In the genomic region with DNA sequence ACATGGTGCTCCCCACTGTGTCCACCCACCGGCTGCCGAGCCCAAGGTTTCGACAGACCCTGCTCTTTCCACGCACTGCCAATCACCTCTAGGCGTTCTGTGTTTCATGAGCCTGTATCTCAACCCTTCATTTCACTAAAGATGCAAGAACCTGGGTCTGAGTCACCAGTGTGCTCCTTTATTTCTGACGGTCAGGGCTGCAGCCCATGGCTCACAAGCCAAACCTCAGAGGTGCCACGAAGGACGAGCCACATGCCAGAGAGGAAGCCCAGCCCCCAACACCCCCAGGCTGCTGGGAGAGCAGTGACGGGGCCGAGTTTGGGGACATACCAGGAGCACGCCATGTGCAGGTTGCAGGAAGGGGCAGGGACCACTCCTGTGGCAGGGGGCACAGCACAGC, we compare ENCODE assay signal across 26 cellular contexts.
DNase-seq lines count a peak whose midpoint lies in the region; ATAC-seq, FAIRE-seq and TF ChIP-seq lines count a peak whose summit lies in the region.
"Had no signal": no experiment of that assay in that cellular context is flagged by ENCODE, and none has a peak within 500 bp of the region (broad histone marks: within the 10 kb centered on the region; RNA-seq: fewer than 3 reads in every experiment).

No MANE protein-coding gene starts in this region.

- DNase-seq in HepG2 (ENCODE audit: low spot score) (no peak), right lobe of liver (no peak), astrocyte (ENCODE audit: low read depth) (peak; percentile 62), neural crest cell (ENCODE audit: low read depth, low spot score) (no peak), putamen (ENCODE audit: low spot score) (no peak), glomerular visceral epithelial cell (ENCODE audit: extremely low spot score) (no peak)
- DNase-seq: AML-193; CD4-positive, alpha-beta T cell; H9; Karpas-422; NCI-H1105; NCI-H146; NCI-H1930; NCI-H446; NCI-H524 treated with DMSO at 0.1 percent for 48 hours; NCI-H774; PC-9; RPMI8226; SHP77 treated with DMSO at 0.1 percent for 48 hours had no signal

- TF ChIP-seq POLR2A in HepG2 (IDR thresholded peaks at IDR 0.05; ENCODE audit: insufficient read depth in 1 of 2, low read depth in 2 of 2, low read length in 2 of 2) (no peak), right lobe of liver (IDR thresholded peaks at IDR 0.05) (no peak)

- H3K27me3 ChIP-seq in HepG2 (ENCODE audit: control insufficient read depth in 1 of 2, insufficient read depth in 2 of 2, low read length in 2 of 2), result peaks cover 0 to 12% of the 10 kb centered on the region in 2 experiments; a peak in 2 of 5 replicates
- H3K27me3 ChIP-seq in right lobe of liver, result no peaks in the 10 kb centered on the region
- no peaks in the 10 kb centered on the region for H3K27me3 ChIP-seq in astrocyte (ENCODE audit: insufficient read depth, low read length)

- H3K36me3 ChIP-seq in HepG2 (replicated peaks in 1 of 2; ENCODE audit: control insufficient read depth in 1 of 2, insufficient read depth in 2 of 2, low read length in 2 of 2) (no peaks in the 10 kb centered on the region), right lobe of liver (no peaks in the 10 kb centered on the region), astrocyte (ENCODE audit: insufficient read depth, low read length) (no peaks in the 10 kb centered on the region)
- H3K36me3 ChIP-seq: BLaER1 treated with 17β-estradiol and CSF1 and Interleukin-3, amounts not matched to agents 10 nM and 100 nM had no signal

- H3K27ac Mint-ChIP-seq in astrocyte (ENCODE audit: unreplicated experiment) (no peak overlapping the region), neural crest cell (ENCODE audit: unreplicated experiment) (peak overlapping the region; percentile 67)
- H3K27ac Mint-ChIP-seq: CD4-positive, alpha-beta T cell; GM23338 had no signal

- no peak overlapping the region for H3K4me3 ChIP-seq in HepG2 (replicated peaks in 1 of 3; ENCODE audit: insufficient read depth in 1 of 3, low read depth in 2 of 3, low read length in 3 of 3)
- H3K4me3 ChIP-seq in right lobe of liver, result no peak overlapping the region
- H3K4me3 ChIP-seq in astrocyte (ENCODE audit: insufficient read depth, low read depth, low read length), result no peak overlapping the region
- H3K4me3 ChIP-seq: BLaER1 treated with 17β-estradiol and CSF1 and Interleukin-3, amounts not matched to agents 10 nM and 100 nM; GM23338; PC-9 had no signal

- peaks cover 30% of the 10 kb centered on the region for H3K27me3 Mint-ChIP-seq in astrocyte (ENCODE audit: low read depth, unreplicated experiment)
- H3K27me3 Mint-ChIP-seq in neural crest cell (ENCODE audit: low read depth), result no peaks in the 10 kb centered on the region
- H3K27me3 Mint-ChIP-seq: CD4-positive, alpha-beta T cell had no signal

- H3K9me3 Mint-ChIP-seq in astrocyte (ENCODE audit: unreplicated experiment), result no peaks in the 10 kb centered on the region
- peaks cover 4% of the 10 kb centered on the region for H3K9me3 Mint-ChIP-seq in neural crest cell
- H3K9me3 Mint-ChIP-seq: CD4-positive, alpha-beta T cell; GM23338 had no signal

- H3K4me2 ChIP-seq in HepG2 (ENCODE audit: low read depth, low read length) (no peak overlapping the region), astrocyte (ENCODE audit: low read length) (peak overlapping the region; percentile 14)
- H3K4me2 ChIP-seq: GM23338, PC-9 had no signal

- H4K20me1 ChIP-seq in HepG2 (ENCODE audit: insufficient read depth, low read length) (no peaks in the 10 kb centered on the region), astrocyte (ENCODE audit: insufficient read depth, low read length) (no peaks in the 10 kb centered on the region)

- FAIRE-seq in HepG2 (lab: Jason Lieb, UNC) (no peak), astrocyte (lab: Jason Lieb, UNC) (no peak)
- FAIRE-seq: A204.1, D721Med, GM18507 had no signal

- POLR2A ChIA-PET in HepG2 (lab: Yijun Ruan, JAX), result no interaction called here

- no peaks in the 10 kb centered on the region for H3K4me1 ChIP-seq in HepG2 (ENCODE audit: insufficient read depth, low read length)
- H3K4me1 ChIP-seq in right lobe of liver, result no peaks in the 10 kb centered on the region
- peaks cover 11% of the 10 kb centered on the region for H3K4me1 ChIP-seq in astrocyte (ENCODE audit: insufficient read depth, low read length)

- no peak for TF ChIP-seq EP300 in HepG2 (IDR thresholded peaks at IDR 0.05; ENCODE audit: low read depth in 2 of 2, low read length in 2 of 2)
- no peak for TF ChIP-seq EP300 in HepG2 (CRISPR knock-in tag; IDR thresholded peaks at IDR 0.05; ENCODE audit: borderline replicate concordance)

- no peaks in the 10 kb centered on the region for H3K4me1 Mint-ChIP-seq in astrocyte (ENCODE audit: low read depth, unreplicated experiment)
- no peaks in the 10 kb centered on the region for H3K4me1 Mint-ChIP-seq in neural crest cell
- H3K4me1 Mint-ChIP-seq: GM23338, H9 had no signal

- no TSS peak for BruUV-seq in HepG2 (replicated peaks; lab: Mats Ljungman, UMichigan)

- no peaks in the 10 kb centered on the region for H3K36me3 Mint-ChIP-seq in astrocyte (ENCODE audit: low read depth, unreplicated experiment)
- H3K36me3 Mint-ChIP-seq in neural crest cell (ENCODE audit: low read depth), result no peaks in the 10 kb centered on the region

- TF ChIP-seq RAD21 in HepG2 (CRISPR knock-in tag; IDR thresholded peaks at IDR 0.05), result no peak

- 59% methylated on average over 10 of the region's 11 CpGs for WGBS in HepG2 (ENCODE audit: low lambda C conversion rate)
- WGBS in right lobe of liver (ENCODE audit: insufficient coverage, low coverage, low lambda C conversion rate, missing lambda C conversion rate), result 38% methylated on average over 6 of the region's 11 CpGs

- no peak overlapping the region for H3K27ac ChIP-seq in HepG2 (ENCODE audit: extremely low read length, insufficient read depth, low read length)
- no peak overlapping the region for H3K27ac ChIP-seq in right lobe of liver
- H3K27ac ChIP-seq in astrocyte (ENCODE audit: low read depth, low read length), result no peak overlapping the region
- H3K27ac ChIP-seq: BLaER1 treated with 17β-estradiol and CSF1 and Interleukin-3, amounts not matched to agents 10 nM and 100 nM; PC-9 had no signal

- no peak overlapping the region for H3K9ac ChIP-seq in HepG2 (ENCODE audit: insufficient read depth, low read depth, low read length)
- no peak overlapping the region for H3K9ac ChIP-seq in astrocyte (ENCODE audit: low read length)
- H3K9ac ChIP-seq: BLaER1 treated with 17β-estradiol and CSF1 and Interleukin-3, amounts not matched to agents 10 nM and 100 nM had no signal

- H3K9me3 ChIP-seq in HepG2 (ENCODE audit: low read length) (no peaks in the 10 kb centered on the region), right lobe of liver (no peaks in the 10 kb centered on the region), astrocyte (ENCODE audit: insufficient read depth, low read depth, low read length) (no peaks in the 10 kb centered on the region)

- no peak overlapping the region for H2AFZ ChIP-seq in HepG2 (ENCODE audit: low read length)
- no peak overlapping the region for H2AFZ ChIP-seq in astrocyte (ENCODE audit: low read depth, low read length)
- H2AFZ ChIP-seq: GM23338, PC-9 had no signal

- ATAC-seq in HepG2 (no peak), right lobe of liver (no peak), HG03025 (IDR thresholded peaks at IDR 0.05; ENCODE audit: low FRiP score, unreplicated experiment) (no peak), GM19452 (IDR thresholded peaks at IDR 0.05; ENCODE audit: unreplicated experiment) (no peak)
- ATAC-seq: GM23338 had no signal

- H3K4me3 Mint-ChIP-seq in astrocyte (ENCODE audit: unreplicated experiment) (no peak overlapping the region), neural crest cell (no peak overlapping the region)
- H3K4me3 Mint-ChIP-seq: CD4-positive, alpha-beta T cell; GM23338; H9 had no signal

- TF ChIP-seq CTCF in HepG2 (CRISPR knock-in tag; IDR thresholded peaks at IDR 0.05) (no peak), right lobe of liver (IDR thresholded peaks at IDR 0.05) (no peak), astrocyte (IDR thresholded peaks at IDR 0.05; ENCODE audit: insufficient read depth, low read depth, low read length) (no peak), neural crest cell (conservative IDR thresholded peaks at IDR 0.05) (no peak)

- intact Hi-C loops in HepG2 (cut with micrococcal nuclease; ENCODE audit: unreplicated experiment), result no loop called here
- intact Hi-C loops in right lobe of liver (cut with DNase I), result no loop called here

- CTCF ChIA-PET in HepG2 (lab: Yijun Ruan, JAX; ENCODE audit: low intra/inter-chr PET ratio, low total read pairs), result no interaction called here

- in situ Hi-C loops in HepG2 (cut with HindIII; ENCODE audit: extremely low pct_ligation_motif_present, low pct_unique_long_range_greater_than_20kb), result no loop called here

- H3K79me2 ChIP-seq in HepG2 (ENCODE audit: insufficient read depth, low read length) (no peaks in the 10 kb centered on the region), astrocyte (ENCODE audit: insufficient read depth, low read length) (no peaks in the 10 kb centered on the region)

TF ChIP-seq in HepG2, 621 proteins besides CTCF, POLR2A, EP300 and RAD21:
- no peak for TF ChIP-seq MAF1 (CRISPR knock-in tag; IDR thresholded peaks at IDR 0.05; ENCODE audit: borderline replicate concordance)
- 0 out of 2 replicates have a peak, but pooled peaks have one; percentile 20 for TF ChIP-seq ZNF263 (CRISPR knock-in tag; IDR thresholded peaks at IDR 0.05)
TF ChIP-seq in HepG2: peak in this region for 1.
